In genomic region chr11:7574491-7575129, GRCh38 we compare ENCODE assay signal across 1 cellular context.
TF ChIP-seq lines count a peak whose summit lies in the region.

No MANE protein-coding gene starts in this region.

TF ChIP-seq in SK-N-SH, 30 proteins besides CTCF, POLR2A, EP300 and RAD21 (continued from another document):
- TF ChIP-seq POLR2AphosphoS5 (IDR thresholded peaks at IDR 0.05; ENCODE audit: low read depth, low read length): no peak
TF ChIP-seq in SK-N-SH: peak in this region for 0.
